9 cellular contexts compared by ENCODE assay signal in the genomic region with DNA sequence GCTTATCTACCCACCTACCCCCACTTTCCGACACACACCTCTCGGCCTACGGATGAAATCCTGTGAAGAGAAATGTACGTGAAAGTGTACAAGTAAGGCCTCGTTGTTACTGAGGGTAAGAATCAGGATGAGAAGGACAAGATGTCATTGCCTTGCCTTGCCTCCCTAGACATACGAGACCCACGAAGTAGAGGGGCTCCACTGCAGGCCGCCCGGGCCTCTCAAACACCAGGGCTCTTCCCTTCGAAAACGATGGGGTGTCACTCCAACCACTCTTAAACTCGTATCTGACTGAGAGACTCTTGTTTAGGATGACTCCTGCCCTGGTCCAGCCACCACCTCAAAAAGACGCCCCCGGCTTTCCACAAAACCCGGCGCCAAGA. TPM values are rescaled to one million over a fixed set of nuclear protein-coding genes. Genes with fewer than 3 reads are reported as not detected.
A peak's percentile ranks its signal among the peaks of the same experiment; 100 is the strongest.
DNase-seq lines count a peak whose midpoint lies in the region; ATAC-seq and TF ChIP-seq lines count a peak whose summit lies in the region.
"Had no signal": no experiment of that assay in that cellular context is flagged by ENCODE, and none has a peak within 500 bp of the region (broad histone marks: within the 10 kb centered on the region; RNA-seq: fewer than 3 reads in every experiment).

No MANE protein-coding gene starts in this region.

- H3K9ac ChIP-seq in PC-3 (ENCODE audit: low read length), result peak overlapping the region; percentile 93

- H3K79me2 ChIP-seq in PC-3 (ENCODE audit: low read length), result peaks cover 55% of the 10 kb centered on the region

- H3K4me2 ChIP-seq in PC-3 (ENCODE audit: low read length), result peak overlapping the region; percentile 84

- H3K4me1 ChIP-seq in HEK293 (ENCODE audit: control insufficient read depth, insufficient read depth, low read length) (0 out of 2 replicates have a peak, but pooled peaks cover 3% of the 10 kb centered on the region), PC-3 (ENCODE audit: insufficient read depth, low read length) (peaks cover 14% of the 10 kb centered on the region)

- intact Hi-C loops in PC-3 (cut with micrococcal nuclease), result no loop called here

- H3K9me2 ChIP-seq in PC-3 (replicated peaks; ENCODE audit: low read length), result no peaks in the 10 kb centered on the region

- DNase-seq in EL, result peak; percentile 31
- no peak for DNase-seq in PC-3
- DNase-seq in epithelial cell of esophagus (ENCODE audit: low read depth), result peak; percentile 25
- DNase-seq in omental fat pad (ENCODE audit: low spot score), result no peak
- DNase-seq in SIG-M5 treated with dmso at 0.1 percent for 504 hours (lab: John Stamatoyannopoulos, UW; ENCODE audit: unreplicated experiment), result no peak
- no peak for DNase-seq in activated CD4-positive, alpha-beta T cell treated with anti-CD3 and anti-CD28 coated beads for 48 hours

- peak overlapping the region; percentile 77 for H2AFZ ChIP-seq in PC-3 (ENCODE audit: low read length)

- TSS peak; percentile 59 for BruUV-seq in PC-3 (replicated peaks; lab: Mats Ljungman, UMichigan)

- POLR2A ChIA-PET in HEK293 (lab: Yijun Ruan, JAX), result interaction anchor here (0.6 to 2.0 kb wide), 10 partner anchors 8 to 283 kb away, joined by 3 to 9 read pairs (median 5); a partner anchor contains a TSS
- POLR2A ChIA-PET in PC-3 (lab: Charles Lee; ENCODE audit: unreplicated experiment), result no interaction called here

- peak overlapping the region; percentile 56 for H3K27ac ChIP-seq in HEK293 (ENCODE audit: extremely low read depth, low read depth, low read length)
- H3K27ac ChIP-seq in PC-3 (ENCODE audit: low read length), result peak overlapping the region; percentile 63

- H3K4me3 ChIP-seq in HEK293 (ENCODE audit: low read depth, low read length), result peak overlapping the region; percentile 93
- peak overlapping the region; percentile 82 for H3K4me3 ChIP-seq in PC-3 (ENCODE audit: low read length)
- peak overlapping the region; percentile 76 for H3K4me3 ChIP-seq in epithelial cell of esophagus (ENCODE audit: low read length)

- peaks cover 0 to 8% of the 10 kb centered on the region in 2 experiments; a peak in 2 of 3 replicates for H3K36me3 ChIP-seq in HEK293 (ENCODE audit: control insufficient read depth in 2 of 2, insufficient read depth in 1 of 2, low read length in 2 of 2)
- peaks cover 13% of the 10 kb centered on the region for H3K36me3 ChIP-seq in PC-3 (ENCODE audit: low read depth, low read length)

- TF ChIP-seq CTCF in HEK293 (tag by site-specific recombination; IDR thresholded peaks at IDR 0.05) (no peak), PC-3 (conservative IDR thresholded peaks at IDR 0.05; ENCODE audit: low read depth, low read length) (no peak), epithelial cell of esophagus (IDR thresholded peaks at IDR 0.05; ENCODE audit: insufficient read depth, low read depth, low read length, missing control alignments) (no peak), omental fat pad (IDR thresholded peaks at IDR 0.05) (no peak)

- H3K9me3 ChIP-seq in HEK293 (ENCODE audit: control insufficient read depth, insufficient read depth, low read depth, low read length) (no peaks in the 10 kb centered on the region), PC-3 (ENCODE audit: low read length) (no peaks in the 10 kb centered on the region)

- CTCF ChIA-PET in HEK293 (lab: Yijun Ruan, JAX), result interaction anchor here (0.6 to 8.4 kb wide), 5 partner anchors 13 to 59 kb away, joined by 3 to 55 read pairs (median 3); no protein-coding TSS in a partner anchor
- CTCF ChIA-PET in PC-3 (lab: Charles Lee), result interaction anchor here (0.6 kb wide), 1 partner anchor 60 kb away, joined by 5 read pairs; no protein-coding TSS in a partner anchor

- H3K27me3 ChIP-seq in PC-3 (ENCODE audit: low read length), result no peaks in the 10 kb centered on the region

- H4K20me1 ChIP-seq in PC-3 (ENCODE audit: low read length), result peaks cover 19% of the 10 kb centered on the region

- ATAC-seq in PC-3 (peak; percentile 55), omental fat pad (ENCODE audit: low FRiP score) (peak; percentile 24), HG03520 (IDR thresholded peaks at IDR 0.05; ENCODE audit: unreplicated experiment) (no peak)

- H3F3A ChIP-seq in PC-3 (ENCODE audit: low read length, unreplicated experiment), result no peaks in the 10 kb centered on the region

TF ChIP-seq in HEK293, 187 proteins besides CTCF, POLR2A, EP300 and RAD21:
- no peak for TF ChIP-seq ZNF610 (tag by site-specific recombination; IDR thresholded peaks at IDR 0.05; ENCODE audit: borderline replicate concordance)
- peak; percentile 20; the same call in 1 of the 2 replicates for TF ChIP-seq PRDM1 (tag by site-specific recombination; IDR thresholded peaks at IDR 0.05)
- TF ChIP-seq, protein P1, sequence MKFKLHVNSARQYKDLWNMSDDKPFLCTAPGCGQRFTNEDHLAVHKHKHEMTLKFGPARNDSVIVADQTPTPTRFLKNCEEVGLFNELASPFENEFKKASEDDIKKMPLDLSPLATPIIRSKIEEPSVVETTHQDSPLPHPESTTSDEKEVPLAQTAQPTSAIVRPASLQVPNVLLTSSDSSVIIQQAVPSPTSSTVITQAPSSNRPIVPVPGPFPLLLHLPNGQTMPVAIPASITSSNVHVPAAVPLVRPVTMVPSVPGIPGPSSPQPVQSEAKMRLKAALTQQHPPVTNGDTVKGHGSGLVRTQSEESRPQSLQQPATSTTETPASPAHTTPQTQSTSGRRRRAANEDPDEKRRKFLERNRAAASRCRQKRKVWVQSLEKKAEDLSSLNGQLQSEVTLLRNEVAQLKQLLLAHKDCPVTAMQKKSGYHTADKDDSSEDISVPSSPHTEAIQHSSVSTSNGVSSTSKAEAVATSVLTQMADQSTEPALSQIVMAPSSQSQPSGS (tag by site-specific recombination; IDR thresholded peaks at IDR 0.05; ENCODE audit: low read depth), result no peak
- TF ChIP-seq ZNF658 (tag by site-specific recombination; IDR thresholded peaks at IDR 0.05), result no peak
- 0 out of 2 replicates have a peak, but pooled peaks have one; percentile 29 for TF ChIP-seq ZFP37 (tag by site-specific recombination; IDR thresholded peaks at IDR 0.05)
- no peak; the same call in 1 of the 2 replicates for TF ChIP-seq ZNF341 (tag by site-specific recombination; IDR thresholded peaks at IDR 0.05; ENCODE audit: low read depth)
- 0 out of 2 replicates have a peak, but pooled peaks have one; percentile 14 for TF ChIP-seq ZNF184 (tag by site-specific recombination; IDR thresholded peaks at IDR 0.05)

RNA-seq across cellular contexts. Expression of a gene that starts 0.5 kb away (rescaled TPM):
- total RNA-seq in PC-3 (2014; rRNA removed), result 95.3 and 97.9 TPM in 2 replicates
- 10 to 100 TPM in 2 of 4 donors, 1 to 10 TPM in 2; 5.2 to 15.3 (median 8.5) TPM for total RNA-seq in omental fat pad

RNA-seq across cellular contexts. Expression of a gene that starts 32.6 kb away (rescaled TPM):
- total RNA-seq in PC-3 (2014; rRNA removed) (6.0 and 6.3 TPM in 2 replicates), omental fat pad (1 to 10 TPM in 3 of 4 donors, under 1 TPM in 1; 0.69 to 3.8 (median 1.4) TPM)

RNA-seq across cellular contexts. Expression of a gene that starts 52.0 kb away (rescaled TPM):
- not detected in 2 replicates for total RNA-seq in PC-3 (2014; rRNA removed)
- under 1 TPM in 1 of 4 donors, not detected in 3; 0.56 TPM for total RNA-seq in omental fat pad
- total RNA-seq: activated CD8-positive, alpha-beta memory T cell treated with anti-CD3 and anti-CD28 coated beads for 36 hours had no signal

Comparison
In these comparisons a context has a peak if more than half of its experiments do, and no peak if none do; other contexts are left out.
1. DNase-seq: peak in EL (single experiment) and epithelial cell of esophagus (single experiment); none in PC-3 (single experiment), omental fat pad (single experiment), SIG-M5 treated with dmso at 0.1 percent for 504 hours (single experiment) and activated CD4-positive, alpha-beta T cell treated with anti-CD3 and anti-CD28 coated beads for 48 hours (single experiment).
2. Peak in every context shown above with its lines, with median percentiles within 50 percentile points of each other: H3K4me3 ChIP-seq.